8 cellular contexts compared by ENCODE assay signal in genomic region chr16:22188595-22189442, GRCh38. TPM values are rescaled to one million over a fixed set of nuclear protein-coding genes. Genes with fewer than 3 reads are reported as not detected.
DNase-seq lines count a peak whose midpoint lies in the region; ATAC-seq and TF ChIP-seq lines count a peak whose summit lies in the region.

No MANE protein-coding gene starts in this region.

- H3K4me3 ChIP-seq in dorsolateral prefrontal cortex: peak overlapping the region in 10 of 59 donors; percentile 20 to 95 (median 88)

- H3K4me3 Mint-ChIP-seq in activated CD4-positive, alpha-beta T cell treated with anti-CD3 and anti-CD28 coated beads, Interleukin-2, amount 10 ng/mL, durations not matched to agents 7 days and 5 days: peak overlapping the region; percentile 83

- no peaks in the 10 kb centered on the region for H3K27me3 ChIP-seq in dorsolateral prefrontal cortex

- H3K36me3 Mint-ChIP-seq in activated CD4-positive, alpha-beta T cell treated with anti-CD3 and anti-CD28 coated beads, Interleukin-2, amount 10 ng/mL, durations not matched to agents 7 days and 5 days (ENCODE audit: low read depth): peaks cover 5% of the 10 kb centered on the region

- peak overlapping the region; percentile 99 for H3K27ac Mint-ChIP-seq in activated CD4-positive, alpha-beta T cell treated with anti-CD3 and anti-CD28 coated beads, Interleukin-2, amount 10 ng/mL, durations not matched to agents 7 days and 5 days

- POLR2A ChIA-PET in activated CD4-positive, alpha-beta T cell treated with anti-CD3 and anti-CD28 coated beads, Interleukin-2, amount 10 ng/mL, durations not matched to agents 7 days and 5 days (lab: Charles Lee): no interaction called here

- no peaks in the 10 kb centered on the region for H3K27me3 Mint-ChIP-seq in activated CD4-positive, alpha-beta T cell treated with anti-CD3 and anti-CD28 coated beads, Interleukin-2, amount 10 ng/mL, durations not matched to agents 7 days and 5 days

- peaks cover 5% of the 10 kb centered on the region for H3K9me3 Mint-ChIP-seq in activated CD4-positive, alpha-beta T cell treated with anti-CD3 and anti-CD28 coated beads, Interleukin-2, amount 10 ng/mL, durations not matched to agents 7 days and 5 days

- H3K4me1 Mint-ChIP-seq in activated CD4-positive, alpha-beta T cell treated with anti-CD3 and anti-CD28 coated beads, Interleukin-2, amount 10 ng/mL, durations not matched to agents 7 days and 5 days: peaks cover 39% of the 10 kb centered on the region

- peak overlapping the region in 41 of 59 donors; percentile 11 to 99 (median 96) for H3K27ac ChIP-seq in dorsolateral prefrontal cortex

- ATAC-seq in GM19324 (IDR thresholded peaks at IDR 0.05; ENCODE audit: low FRiP score, unreplicated experiment): no peak

- DNase-seq in Ammon's horn (ENCODE audit: low spot score): peak; percentile 86
- DNase-seq in HCEC 1CT: peak; percentile 88
- peak; percentile 82 for DNase-seq in NCI-H69 (lab: John Stamatoyannopoulos, UW)
- peak; percentile 74 for DNase-seq in activated CD4-positive, alpha-beta T cell treated with anti-CD3 and anti-CD28 coated beads, Interleukin-2, amount 10 ng/mL, durations not matched to agents 7 days and 5 days
- DNase-seq in dorsolateral prefrontal cortex: peak in 8 of 10 donors; percentile 51 to 74 (median 60)
- DNase-seq in lung microvascular endothelial cell (ENCODE audit: low read depth in 2 of 2): peak; percentile 85 to 90
- peak; percentile 35 for DNase-seq in stimulated activated CD8-positive, alpha-beta memory T cell treated with anti-CD3 and anti-CD28 coated beads, Interleukin-12 subunit alpha, Interleukin-12 subunit beta, amount 100 ng/mL, for 4 hours (ENCODE audit: low read depth)

- intact Hi-C loops in dorsolateral prefrontal cortex (cut with DNase I): loop anchor here (2.0 to 10.0 kb wide), 2 partner anchors 94 to 188 kb away; partner anchors contain the start of genes PDZD9 (in 2 of the 2) and VWA3A (in 1 of the 2)

- CTCF ChIA-PET in activated CD4-positive, alpha-beta T cell treated with anti-CD3 and anti-CD28 coated beads, Interleukin-2, amount 10 ng/mL, durations not matched to agents 7 days and 5 days (lab: Charles Lee): interaction anchor here (0.6 to 5.4 kb wide), 26 partner anchors 9 to 658 kb away, joined by 3 to 41 read pairs (median 4); partner anchors contain the start of genes MOSMO, PDZD9 and POLR3E

- TF ChIP-seq CTCF in dorsolateral prefrontal cortex (IDR thresholded peaks at IDR 0.05 in 54 of 56, conservative IDR thresholded peaks at IDR 0.05 in 2 of 56; ENCODE audit: low read depth in 1 of 56, partially characterized antibody in 56 of 56): peak; percentile 54 to 89 (median 78)

RNA-seq across cellular contexts. Expression of gene EEF2K, which starts 17.3 kb away (rescaled TPM):
- total RNA-seq in activated CD4-positive, alpha-beta T cell treated with anti-CD3 and anti-CD28 coated beads, Interleukin-2, amount 10 ng/mL, durations not matched to agents 7 days and 5 days: 10 to 100 TPM; 21.9 to 23.8 TPM
- total RNA-seq in dorsolateral prefrontal cortex (10 to 100 TPM; 14.7 to 60.6 (median 28.2) TPM), lung microvascular endothelial cell (33.3 and 36.7 TPM in 2 replicates)

RNA-seq across cellular contexts. Expression of gene SDR42E2, which starts 26.5 kb away (rescaled TPM):
- under 1 TPM in 1 of 2 experiments, not detected in 1; 0.22 TPM for total RNA-seq in activated CD4-positive, alpha-beta T cell treated with anti-CD3 and anti-CD28 coated beads, Interleukin-2, amount 10 ng/mL, durations not matched to agents 7 days and 5 days
- total RNA-seq in dorsolateral prefrontal cortex (1 to 10 TPM in 30 of 120 experiments, under 1 TPM in 89, not detected in 1; 0.14 to 1.9 (median 0.70) TPM), lung microvascular endothelial cell (0.20 and 0.22 TPM in 2 replicates)

Comparison
In these comparisons a context has a peak if more than half of its experiments do, and no peak if none do; other contexts are left out.
1. DNase-seq: peak in every context shown above with its lines; median percentile 88 in HCEC 1CT; 88 in lung microvascular endothelial cell; 86 in Ammon's horn; 82 in NCI-H69; 74 in activated CD4-positive, alpha-beta T cell treated with anti-CD3 and anti-CD28 coated beads, Interleukin-2, amount 10 ng/mL, durations not matched to agents 7 days and 5 days; 60 in dorsolateral prefrontal cortex; 35 in stimulated activated CD8-positive, alpha-beta memory T cell treated with anti-CD3 and anti-CD28 coated beads, Interleukin-12 subunit alpha, Interleukin-12 subunit beta, amount 100 ng/mL, for 4 hours.